Comparison of ENCODE assay signal across 32 cellular contexts in genomic region chr4:67678612-67679011, GRCh38.
"Had no signal": no experiment of that assay in that cellular context is flagged by ENCODE, and none has a peak within 500 bp of the region (broad histone marks: within the 10 kb centered on the region; RNA-seq: fewer than 3 reads in every experiment).

No MANE protein-coding gene starts in this region.

- H3K4me3 ChIP-seq: dorsolateral prefrontal cortex, esophagus muscularis mucosa, gastroesophageal sphincter, heart right ventricle, lung, mucosa of descending colon, pancreas, right atrium auricular region, smooth muscle cell, suprapubic skin, transverse colon, upper lobe of right lung, uterus had no signal

- H3K27me3 ChIP-seq: dorsolateral prefrontal cortex, esophagus muscularis mucosa, foreskin keratinocyte, gastroesophageal sphincter, heart right ventricle, neutrophil, pancreas, right atrium auricular region, suprapubic skin, transverse colon, upper lobe of right lung, uterus had no signal

- H3K9me3 ChIP-seq: esophagus muscularis mucosa, gastroesophageal sphincter, heart right ventricle, mucosa of descending colon, neutrophil, pancreas, right atrium auricular region, suprapubic skin, transverse colon, upper lobe of right lung, uterus had no signal

- H3K27ac ChIP-seq: dorsolateral prefrontal cortex, epithelial cell of prostate, esophagus muscularis mucosa, foreskin keratinocyte, gastroesophageal sphincter, heart right ventricle, neutrophil, pancreas, right atrium auricular region, suprapubic skin, transverse colon, upper lobe of right lung, uterus had no signal

- H3K36me3 ChIP-seq: uterus had no signal

- H3K4me1 ChIP-seq: esophagus muscularis mucosa, gastroesophageal sphincter, heart right ventricle, pancreas, right atrium auricular region, suprapubic skin, transverse colon, upper lobe of right lung, uterus had no signal

- H3K4me2 ChIP-seq: smooth muscle cell had no signal

- ATAC-seq: foreskin keratinocyte; gastroesophageal sphincter; heart right ventricle; left lobe of liver; mucosa of descending colon; natural killer cell treated with Interleukin-12 subunit alpha and Interleukin-12 subunit beta and Interleukin-15 and Interleukin-18, amount 100 ng/mL, for 72 hours; pancreas; sciatic nerve; stimulated activated naive CD8-positive, alpha-beta T cell treated with anti-CD3 and anti-CD28 coated beads, Interleukin-15, amount 100 ng/mL, for 72 hours; upper lobe of right lung had no signal

- DNase-seq: cortex of kidney; dorsolateral prefrontal cortex; effector CD4-positive, alpha-beta T cell; foreskin keratinocyte; glutamatergic neuron; heart right ventricle; hippocampal formation; islet precursor cell; mesenchymal stem cell; mucosa of descending colon; naive B cell; pancreas; stimulated activated CD4-positive, alpha-beta T cell treated with anti-CD3 and anti-CD28 coated beads, Interleukin-12 subunit alpha, Interleukin-12 subunit beta, amount 100 ng/mL, for 4 hours; stimulated activated CD4-positive, alpha-beta T cell treated with anti-CD3 and anti-CD28 coated beads, Interleukin-1b, Interleukin-23, amount 100 ng/mL, for 48 hours; stimulated activated CD4-positive, alpha-beta T cell treated with anti-CD3 and anti-CD28 coated beads, Interleukin-4, amount 100 ng/mL, for 1 hour; stimulated activated CD8-positive, alpha-beta memory T cell treated with anti-CD3 and anti-CD28 coated beads, Interleukin-4, amount 100 ng/mL, for 48 hours; stimulated activated naive CD4-positive, alpha-beta T cell; stimulated activated naive CD8-positive, alpha-beta T cell treated with anti-CD3 and anti-CD28 coated beads, Interleukin-15, amount 100 ng/mL, for 72 hours; transverse colon; upper lobe of right lung; uterus had no signal
